Comparison of ENCODE assay signal across 20 cellular contexts in genomic region chr6:34817337-34817910, GRCh38. TPM values are rescaled to one million over a fixed set of nuclear protein-coding genes. Genes with fewer than 3 reads are reported as not detected.
DNase-seq lines count a peak whose midpoint lies in the region; ATAC-seq and TF ChIP-seq lines count a peak whose summit lies in the region.
"Had no signal": no experiment of that assay in that cellular context is flagged by ENCODE, and none has a peak within 500 bp of the region (broad histone marks: within the 10 kb centered on the region; RNA-seq: fewer than 3 reads in every experiment).

No MANE protein-coding gene starts in this region.

- peak overlapping the region; percentile 39 for H3K4me2 ChIP-seq in smooth muscle cell

- H3K9ac ChIP-seq in smooth muscle cell (ENCODE audit: low read depth) = peak overlapping the region; percentile 29

- DNase-seq in NCI-H2171 treated with DMSO at 0.1 percent for 48 hours (lab: John Stamatoyannopoulos, UW) (peak; percentile 48), NCI-H2171 (lab: John Stamatoyannopoulos, UW) (no peak), NCI-H446 treated with DMSO at 0.1 percent for 48 hours (lab: John Stamatoyannopoulos, UW) (peak; percentile 32), glomerular visceral epithelial cell (ENCODE audit: extremely low spot score) (peak; percentile 70), smooth muscle cell (lab: John Stamatoyannopoulos, UW; ENCODE audit: unreplicated experiment) (no peak), nucleus accumbens (lab: John Stamatoyannopoulos, UW) (no peak)
- DNase-seq: activated CD8-positive, alpha-beta T cell treated with anti-CD3 and anti-CD28 coated beads for 36 hours; activated naive CD8-positive, alpha-beta T cell treated with anti-CD3 and anti-CD28 coated beads, Interleukin-2, amount 10 ng/mL, durations not matched to agents 7 days and 5 days; effector CD4-positive, alpha-beta T cell; GOT3; left colon; MG63; NCI-H2029; NCI-H748 treated with DMSO at 0.1 percent for 48 hours; posterior cingulate gyrus; stimulated activated naive CD8-positive, alpha-beta T cell treated with anti-CD3 and anti-CD28 coated beads, Interleukin-15, Interleukin-2, amounts not matched to agents 100 U/mL and 50 U/mL, for 24 hours; WERI-Rb-1 had no signal

- WGBS in smooth muscle cell (ENCODE audit: low lambda C conversion rate) = 66% methylated on average over 3 of the region's 3 CpGs

- H3K79me2 ChIP-seq in smooth muscle cell (ENCODE audit: low read depth) = peaks cover 39% of the 10 kb centered on the region

- no peak for TF ChIP-seq CTCF in smooth muscle cell (IDR thresholded peaks at IDR 0.05; ENCODE audit: borderline replicate concordance, insufficient read depth, poor library complexity, severe bottlenecking)

- no peaks in the 10 kb centered on the region for H3K9me3 ChIP-seq in smooth muscle cell (replicated peaks; ENCODE audit: low read depth)
- H3K9me3 ChIP-seq: MG63 had no signal

- peak overlapping the region; percentile 43 for H2AFZ ChIP-seq in smooth muscle cell (ENCODE audit: low read depth)

- no peak overlapping the region for H3K4me3 ChIP-seq in smooth muscle cell
- H3K4me3 ChIP-seq: MG63 had no signal

- no peaks in the 10 kb centered on the region for H4K20me1 ChIP-seq in smooth muscle cell (ENCODE audit: low read depth)

- ATAC-seq in HG02588 (IDR thresholded peaks at IDR 0.05; ENCODE audit: unreplicated experiment) (no peak), GM21619 (IDR thresholded peaks at IDR 0.05; ENCODE audit: unreplicated experiment) (no peak)
- ATAC-seq: activated CD8-positive, alpha-beta T cell treated with anti-CD3 and anti-CD28 coated beads for 36 hours; Panc1; stimulated activated naive CD8-positive, alpha-beta T cell treated with anti-CD3 and anti-CD28 coated beads, Interleukin-15, Interleukin-2, amounts not matched to agents 100 U/mL and 50 U/mL, for 24 hours had no signal

- H3F3A ChIP-seq in smooth muscle cell (ENCODE audit: low read depth) = no peaks in the 10 kb centered on the region

- H3K27ac ChIP-seq in smooth muscle cell (ENCODE audit: low read depth) = peak overlapping the region; percentile 69
- H3K27ac ChIP-seq: WERI-Rb-1 had no signal

- peaks cover 4% of the 10 kb centered on the region for H3K4me1 ChIP-seq in smooth muscle cell (ENCODE audit: low read depth)

- no peaks in the 10 kb centered on the region for H3K36me3 ChIP-seq in smooth muscle cell (ENCODE audit: low read depth)

- no peaks in the 10 kb centered on the region for H3K27me3 ChIP-seq in smooth muscle cell (ENCODE audit: low read depth)
- H3K27me3 ChIP-seq: MG63 had no signal

RNA-seq across cellular contexts. Expression of gene BLTP3A, which starts 25.5 kb away (rescaled TPM):
- total RNA-seq in smooth muscle cell = 3.7 and 5.2 TPM in 2 replicates
- 1.0 and 1.1 TPM in 2 replicates for polyA plus RNA-seq in smooth muscle cell

Comparison
In these comparisons a context has a peak if more than half of its experiments do, and no peak if none do; other contexts are left out.
1. DNase-seq: peak in NCI-H2171 treated with DMSO at 0.1 percent for 48 hours (single experiment), NCI-H446 treated with DMSO at 0.1 percent for 48 hours (single experiment) and glomerular visceral epithelial cell (single experiment); none in NCI-H2171 (single experiment), smooth muscle cell (single experiment) and nucleus accumbens (0 of 56).